In genomic region chr18:5646739-5647138, GRCh38 we compare ENCODE assay signal across 25 cellular contexts.
"Had no signal": no experiment of that assay in that cellular context is flagged by ENCODE, and none has a peak within 500 bp of the region (broad histone marks: within the 10 kb centered on the region; RNA-seq: fewer than 3 reads in every experiment).

No MANE protein-coding gene starts in this region.

- H3K4me3 Mint-ChIP-seq: memory B cell; nephron; stimulated activated memory B cell treated with anti-CD40 and anti-IgM and Interleukin-4, amounts not matched to agents 10 μg/mL and 1 μg/mL and 100 μg/mL, for 72 hours; stimulated activated naive CD8-positive, alpha-beta T cell treated with anti-CD3 and anti-CD28 coated beads, Interleukin-15, Interleukin-2, amounts not matched to agents 100 ng/mL and 50 ng/mL, for 24 hours had no signal

- H3K4me1 ChIP-seq: colonic mucosa, heart right ventricle, left ventricle myocardium inferior, lower lobe of right lung, pancreas, right lobe of liver, spleen, tibial artery, upper lobe of right lung, vagina had no signal

- H3K27me3 Mint-ChIP-seq: memory B cell; stimulated activated memory B cell treated with anti-CD40 and anti-IgM and Interleukin-4, amounts not matched to agents 10 μg/mL and 1 μg/mL and 100 μg/mL, for 72 hours had no signal

- H3K27me3 ChIP-seq: colonic mucosa, right lobe of liver, tibial artery, upper lobe of right lung, vagina had no signal

- H3K27ac ChIP-seq: colonic mucosa, heart right ventricle, left ventricle myocardium inferior, lower lobe of right lung, pancreas, right lobe of liver, spleen, tibial artery, upper lobe of right lung, vagina had no signal

- H3K4me3 ChIP-seq: colonic mucosa, heart right ventricle, left ventricle myocardium inferior, lower lobe of right lung, pancreas, right lobe of liver, spleen, tibial artery, upper lobe of right lung, vagina had no signal

- FAIRE-seq: frontal cortex, pancreas had no signal

- H3K36me3 ChIP-seq: colonic mucosa, heart right ventricle, left ventricle myocardium inferior, lower lobe of right lung, pancreas, right lobe of liver, spleen, tibial artery, upper lobe of right lung, vagina had no signal

- H3K9me3 Mint-ChIP-seq: memory B cell; stimulated activated memory B cell treated with anti-CD40 and anti-IgM and Interleukin-4, amounts not matched to agents 10 μg/mL and 1 μg/mL and 100 μg/mL, for 72 hours; stimulated activated naive CD8-positive, alpha-beta T cell treated with anti-CD3 and anti-CD28 coated beads, Interleukin-15, Interleukin-2, amounts not matched to agents 100 ng/mL and 50 ng/mL, for 24 hours had no signal

- H3K27ac Mint-ChIP-seq: memory B cell; nephron; progenitor cell of endocrine pancreas; stimulated activated memory B cell treated with anti-CD40 and anti-IgM and Interleukin-4, amounts not matched to agents 10 μg/mL and 1 μg/mL and 100 μg/mL, for 72 hours; stimulated activated naive CD8-positive, alpha-beta T cell treated with anti-CD3 and anti-CD28 coated beads, Interleukin-15, Interleukin-2, amounts not matched to agents 100 ng/mL and 50 ng/mL, for 24 hours had no signal

- H3K36me3 Mint-ChIP-seq: memory B cell; stimulated activated memory B cell treated with anti-CD40 and anti-IgM and Interleukin-4, amounts not matched to agents 10 μg/mL and 1 μg/mL and 100 μg/mL, for 72 hours had no signal

- ATAC-seq: heart right ventricle; lower lobe of right lung; pancreas; right lobe of liver; stimulated activated memory B cell treated with anti-CD40 and anti-IgM and Interleukin-4, amounts not matched to agents 10 μg/mL and 1 μg/mL and 100 μg/mL, for 72 hours; upper lobe of right lung had no signal

- H3K9me3 ChIP-seq: colonic mucosa, heart right ventricle, left ventricle myocardium inferior, lower lobe of right lung, pancreas, right lobe of liver, spleen, tibial artery, upper lobe of right lung, vagina had no signal

- H3K4me1 Mint-ChIP-seq: memory B cell; nephron; stimulated activated memory B cell treated with anti-CD40 and anti-IgM and Interleukin-4, amounts not matched to agents 10 μg/mL and 1 μg/mL and 100 μg/mL, for 72 hours had no signal

- DNase-seq: colonic mucosa; dermis blood vessel endothelial cell; heart right ventricle; hypothalamus; islet precursor cell; left cardiac atrium; left ventricle myocardium inferior; lower lobe of right lung; midbrain; occipital lobe; pancreas; right lobe of liver; spleen; stimulated activated CD4-positive, alpha-beta T cell treated with anti-CD3 and anti-CD28 coated beads, Interleukin-15, amount 100 ng/mL, for 24 hours; stimulated activated CD4-positive, alpha-beta T cell treated with anti-CD3 and anti-CD28 coated beads, Interleukin-1b, Interleukin-23, amount 100 ng/mL, for 48 hours; stimulated activated CD4-positive, alpha-beta T cell treated with anti-CD3 and anti-CD28 coated beads, Interleukin-4, amount 100 ng/mL, for 24 hours; tibial artery; upper lobe of right lung had no signal
